In genomic region chr17:55266051-55266957, GRCh38 we compare ENCODE assay signal across 1 cellular context.
TF ChIP-seq lines count a peak whose summit lies in the region.

No MANE protein-coding gene starts in this region.

TF ChIP-seq in HepG2, 621 proteins besides CTCF, POLR2A, EP300 and RAD21 (continued from another document and continues in another):
- no peak for TF ChIP-seq ZHX2 (IDR thresholded peaks at IDR 0.05; ENCODE audit: low read depth)
- TF ChIP-seq ZHX2 (CRISPR knock-in tag; IDR thresholded peaks at IDR 0.05; ENCODE audit: borderline replicate concordance), result no peak
- peak; percentile 28; the same call in 1 of the 2 replicates for TF ChIP-seq HMG20A (CRISPR knock-in tag; IDR thresholded peaks at IDR 0.05; ENCODE audit: borderline replicate concordance)
- no peak; the same call in none of the 2 replicates for TF ChIP-seq ZNF503 (CRISPR knock-in tag; IDR thresholded peaks at IDR 0.05)
- 0 out of 2 replicates have a peak, but pooled peaks have one; percentile 58 for TF ChIP-seq ZSCAN29 (CRISPR knock-in tag; conservative IDR thresholded peaks at IDR 0.05)
- 0 out of 2 replicates have a peak, but pooled peaks have one; percentile 7 for TF ChIP-seq RFXAP (CRISPR knock-in tag; IDR thresholded peaks at IDR 0.05; ENCODE audit: borderline replicate concordance)
- peak; percentile 67; the same call in 1 of the 2 replicates for TF ChIP-seq TGIF2 (CRISPR knock-in tag; IDR thresholded peaks at IDR 0.05)
- TF ChIP-seq TRIM24 (CRISPR knock-in tag; IDR thresholded peaks at IDR 0.05), result no peak
- peak; percentile 41; the same call in 1 of the 2 replicates for TF ChIP-seq MAZ (IDR thresholded peaks at IDR 0.05; ENCODE audit: borderline replicate concordance, low read depth, low read length)
- peak; percentile 63 for TF ChIP-seq MAZ (CRISPR knock-in tag; IDR thresholded peaks at IDR 0.05; ENCODE audit: low read depth)
- TF ChIP-seq ZNF740 (CRISPR knock-in tag; IDR thresholded peaks at IDR 0.05), result 0 out of 2 replicates have a peak, but pooled peaks have one; percentile 35
- no peak for TF ChIP-seq ZMAT3 (CRISPR knock-in tag; conservative IDR thresholded peaks at IDR 0.05)
- peak; percentile 53; the same call in 1 of the 2 replicates for TF ChIP-seq CBFB (CRISPR knock-in tag; IDR thresholded peaks at IDR 0.05)
- TF ChIP-seq ESRRA (CRISPR knock-in tag; IDR thresholded peaks at IDR 0.05; ENCODE audit: low read depth), result peak; percentile 48; the same call in 1 of the 2 replicates
- TF ChIP-seq AGO2 (optimal IDR thresholded peaks at IDR 0.05; ENCODE audit: low read depth, low read length), result peak; percentile 55
- TF ChIP-seq ZSCAN21 (CRISPR knock-in tag; IDR thresholded peaks at IDR 0.05; ENCODE audit: borderline replicate concordance), result peak; percentile 68; the same call in 1 of the 2 replicates
- TF ChIP-seq ZFP36L2 (CRISPR knock-in tag; IDR thresholded peaks at IDR 0.05), result no peak
- TF ChIP-seq ZNF580 (CRISPR knock-in tag; IDR thresholded peaks at IDR 0.05; ENCODE audit: borderline replicate concordance, low read depth), result 0 out of 2 replicates have a peak, but pooled peaks have one; percentile 47
- 0 out of 2 replicates have a peak, but pooled peaks have one; percentile 19 for TF ChIP-seq NR0B2 (CRISPR knock-in tag; IDR thresholded peaks at IDR 0.05)
- TF ChIP-seq ARID5B (CRISPR knock-in tag; IDR thresholded peaks at IDR 0.05), result peak; percentile 31; the same call in 1 of the 2 replicates
- peak; percentile 62; the same call in 1 of the 2 replicates for TF ChIP-seq BORCS8-MEF2B (CRISPR knock-in tag; IDR thresholded peaks at IDR 0.05)
- TF ChIP-seq IRF9 (CRISPR knock-in tag; IDR thresholded peaks at IDR 0.05; ENCODE audit: borderline replicate concordance), result 0 out of 2 replicates have a peak, but pooled peaks have one; percentile 10
- TF ChIP-seq KAT7 (CRISPR knock-in tag; IDR thresholded peaks at IDR 0.05; ENCODE audit: borderline replicate concordance), result peak; percentile 79
- peak; percentile 44; the same call in 1 of the 2 replicates for TF ChIP-seq ZNF879 (CRISPR knock-in tag; IDR thresholded peaks at IDR 0.05)
- TF ChIP-seq ZNF687 (CRISPR knock-in tag; IDR thresholded peaks at IDR 0.05), result peak; percentile 75
- 0 out of 2 replicates have a peak, but pooled peaks have one; percentile 58 for TF ChIP-seq NFKB2 (CRISPR knock-in tag; IDR thresholded peaks at IDR 0.05; ENCODE audit: borderline replicate concordance)
- no peak for TF ChIP-seq SOX6 (IDR thresholded peaks at IDR 0.05)
- TF ChIP-seq SOX6 (CRISPR knock-in tag; IDR thresholded peaks at IDR 0.05), result peak; percentile 33
- 0 out of 2 replicates have a peak, but pooled peaks have one; percentile 32 for TF ChIP-seq ZBTB38 (CRISPR knock-in tag; IDR thresholded peaks at IDR 0.05)
- TF ChIP-seq MYC (CRISPR knock-in tag; IDR thresholded peaks at IDR 0.05; ENCODE audit: borderline replicate concordance), result peak; percentile 78; the same call in 1 of the 2 replicates
- 0 out of 2 replicates have a peak, but pooled peaks have one; percentile 5 for TF ChIP-seq NFATC3 (CRISPR knock-in tag; IDR thresholded peaks at IDR 0.05)
- no peak for TF ChIP-seq ZNF75D (CRISPR knock-in tag; IDR thresholded peaks at IDR 0.05; ENCODE audit: borderline replicate concordance)
- peak; percentile 31; the same call in 1 of the 2 replicates for TF ChIP-seq ZNF780A (CRISPR knock-in tag; IDR thresholded peaks at IDR 0.05)
- TF ChIP-seq ATF4 (CRISPR knock-in tag; IDR thresholded peaks at IDR 0.05), result peak in 1 of 2 experiments; percentile 48; a peak in 1 of 4 replicates
- peak; percentile 82 for TF ChIP-seq RBM22 (optimal IDR thresholded peaks at IDR 0.05; ENCODE audit: low read length)
- TF ChIP-seq ZNF781 (CRISPR knock-in tag; IDR thresholded peaks at IDR 0.05; ENCODE audit: borderline replicate concordance, not compliant biosample characterization), result no peak
- no peak for TF ChIP-seq ZNF557 (CRISPR knock-in tag; IDR thresholded peaks at IDR 0.05)
- peak; percentile 28 for TF ChIP-seq ZMYM4 (CRISPR knock-in tag; IDR thresholded peaks at IDR 0.05)
- no peak for TF ChIP-seq PTBP1 (IDR thresholded peaks at IDR 0.05; ENCODE audit: low read depth, low read length, poor library complexity, severe bottlenecking)
- TF ChIP-seq THAP11 (CRISPR knock-in tag; IDR thresholded peaks at IDR 0.05), result peak; percentile 24; the same call in 1 of the 2 replicates
